In genomic region chr6:90691823-90692222, GRCh38 we compare ENCODE assay signal across 1 cellular context.
TF ChIP-seq lines count a peak whose summit lies in the region.

No MANE protein-coding gene starts in this region.

TF ChIP-seq in GM23338, 12 proteins besides CTCF, POLR2A, EP300 and RAD21:
- TF ChIP-seq ZNF114 (CRISPR knock-in tag; IDR thresholded peaks at IDR 0.05) (no peak), CREB1 (CRISPR knock-in tag; IDR thresholded peaks at IDR 0.05; ENCODE audit: low read depth) (no peak), ZNF331 (CRISPR knock-in tag; IDR thresholded peaks at IDR 0.05; ENCODE audit: low read depth) (no peak), EZH2 (IDR thresholded peaks at IDR 0.05; ENCODE audit: low read depth, unreplicated experiment) (no peak)
